In the genomic region with DNA sequence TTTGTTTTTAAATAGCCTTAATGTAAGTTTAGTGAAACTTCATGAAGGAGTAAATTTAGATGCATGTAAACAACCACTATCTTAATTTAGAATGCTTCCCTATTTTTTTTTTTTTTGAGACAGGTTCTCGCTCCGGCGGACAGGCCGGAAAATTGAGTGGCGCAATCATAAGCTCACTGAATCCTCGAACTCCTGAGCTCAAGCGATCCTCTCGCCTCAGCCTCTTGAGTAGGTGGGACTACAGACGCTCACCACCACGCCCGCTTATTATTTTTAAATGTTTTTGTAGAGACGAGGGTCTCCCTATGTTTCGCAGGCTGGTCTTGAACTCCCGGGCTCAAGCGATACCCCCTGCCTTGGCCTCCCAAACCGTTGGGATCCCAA, we compare ENCODE assay signal across 12 cellular contexts. TPM values are rescaled to one million over a fixed set of nuclear protein-coding genes. Genes with fewer than 3 reads are reported as not detected.
A peak's percentile ranks its signal among the peaks of the same experiment; 100 is the strongest.
DNase-seq lines count a peak whose midpoint lies in the region; ATAC-seq lines count a peak whose summit lies in the region.
"Had no signal": no experiment of that assay in that cellular context is flagged by ENCODE, and none has a peak within 500 bp of the region (broad histone marks: within the 10 kb centered on the region; RNA-seq: fewer than 3 reads in every experiment).

No MANE protein-coding gene starts in this region.

- H3K9ac ChIP-seq in BLaER1 (no peak overlapping the region), GM23248 (no peak overlapping the region)

- DNase-seq in GM23248 (no peak), T-helper 17 cell (no peak), immature natural killer cell (no peak), germinal center (ENCODE audit: low spot score) (no peak), DMS153 (lab: John Stamatoyannopoulos, UW) (no peak), NCI-H2081 treated with DMSO at 0.1 percent for 48 hours (lab: John Stamatoyannopoulos, UW) (no peak)
- DNase-seq: brain microvascular endothelial cell; Calu3; stimulated activated CD4-positive, alpha-beta T cell treated with anti-CD3 and anti-CD28 coated beads, Interleukin-15, amount 100 ng/mL, for 24 hours had no signal

- H3K4me1 ChIP-seq in BLaER1 (peaks cover 29% of the 10 kb centered on the region), GM23248 (ENCODE audit: insufficient read depth) (0 out of 2 replicates have a peak, but pooled peaks cover 4% of the 10 kb centered on the region)

- no peak overlapping the region for H2AFZ ChIP-seq in GM23248

- H3K36me3 ChIP-seq in BLaER1 (peaks cover 8% of the 10 kb centered on the region), GM23248 (ENCODE audit: low read depth) (peaks cover 9% of the 10 kb centered on the region; the same call in 1 of the 2 replicates)
- H3K36me3 ChIP-seq: brain microvascular endothelial cell had no signal

- H3K79me2 ChIP-seq in GM23248 (ENCODE audit: insufficient read depth), result peaks cover 42% of the 10 kb centered on the region

- no peaks in the 10 kb centered on the region for H3K27me3 ChIP-seq in BLaER1
- no peaks in the 10 kb centered on the region for H3K27me3 ChIP-seq in GM23248 (replicated peaks; ENCODE audit: insufficient read depth)
- H3K27me3 ChIP-seq: brain microvascular endothelial cell had no signal

- H3K9me2 ChIP-seq in GM23248 (ENCODE audit: insufficient read depth), result no peaks in the 10 kb centered on the region

- H3K36me3 Mint-ChIP-seq in T-helper 17 cell (ENCODE audit: low read depth) (no peaks in the 10 kb centered on the region), immature natural killer cell (peaks cover 0 to under 1% (median 0%) of the 10 kb centered on the region in 3 donors)

- 92 to 95% methylated on average over 15 to 16 of the region's 16 CpGs for WGBS in GM23248 (ENCODE audit: low coverage in 1 of 2, low lambda C conversion rate in 2 of 2, missing lambda C conversion rate in 2 of 2), 2 experiments

- no peak overlapping the region for H3K27ac ChIP-seq in BLaER1
- no peak overlapping the region for H3K27ac ChIP-seq in GM23248
- H3K27ac ChIP-seq: brain microvascular endothelial cell had no signal

- peak overlapping the region; percentile 92 for H3K4me2 ChIP-seq in BLaER1
- peak overlapping the region; percentile 59 for H3K4me2 ChIP-seq in GM23248 (ENCODE audit: unreplicated experiment)

- H3K27me3 Mint-ChIP-seq in T-helper 17 cell (no peaks in the 10 kb centered on the region), immature natural killer cell (ENCODE audit: low read depth in 3 of 3) (peaks cover 4 to 14% (median 14%) of the 10 kb centered on the region in 3 donors)

- H4K20me1 ChIP-seq in BLaER1 (no peaks in the 10 kb centered on the region), GM23248 (ENCODE audit: insufficient read depth) (no peaks in the 10 kb centered on the region)

- H3F3A ChIP-seq in GM23248 (ENCODE audit: insufficient read depth), result 0 out of 2 replicates have a peak, but pooled peaks cover 3% of the 10 kb centered on the region

- ATAC-seq in T-helper 17 cell, result no peak
- ATAC-seq in HG03095 (IDR thresholded peaks at IDR 0.05; ENCODE audit: unreplicated experiment), result no peak
- ATAC-seq: Right ventricle myocardium inferior had no signal

- H3K4me1 Mint-ChIP-seq in T-helper 17 cell (peaks cover 30% of the 10 kb centered on the region), immature natural killer cell (peaks cover 36 to 51% of the 10 kb centered on the region in 2 donors)

- H3K9me3 ChIP-seq in BLaER1 (peaks cover 7% of the 10 kb centered on the region), GM23248 (ENCODE audit: low read depth) (no peaks in the 10 kb centered on the region), T-helper 17 cell (ENCODE audit: control insufficient read depth, low read length, poor library complexity, severe bottlenecking) (no peaks in the 10 kb centered on the region)

- H3K27ac Mint-ChIP-seq in T-helper 17 cell (no peak overlapping the region), immature natural killer cell (peak overlapping the region in 5 of 6 donors; percentile 27 to 93 (median 42))

- in situ Hi-C loops in GM23248 (cut with MboI), result no loop called here

- no peaks in the 10 kb centered on the region for H3K9me3 Mint-ChIP-seq in immature natural killer cell

- H3K4me3 Mint-ChIP-seq in T-helper 17 cell (peak overlapping the region; percentile 91), immature natural killer cell (peak overlapping the region; percentile 89 to 98 (median 95))

- H3K4me3 ChIP-seq in BLaER1 (no peak overlapping the region), GM23248 (no peak overlapping the region)

RNA-seq across cellular contexts. Expression of a gene that starts 1.6 kb away (rescaled TPM):
- total RNA-seq in GM23248 (2014; rRNA removed; shearing (Covaris generic)), result 21.1 and 22.4 TPM in 2 replicates
- polyA plus RNA-seq in GM23248 (2016; fragmentation: Nextera tagmentation; extraction: Ambion mirVana), result 37.6 and 38.0 TPM in 2 replicates
- 1 to 10 TPM; 3.0 to 4.8 TPM for total RNA-seq in T-helper 17 cell
- 10 to 100 TPM; 24.3 to 30.8 (median 24.5) TPM for polyA plus RNA-seq in immature natural killer cell

RNA-seq across cellular contexts. Expression of a gene that starts 26.7 kb away (rescaled TPM):
- 26.0 and 26.7 TPM in 2 replicates for total RNA-seq in GM23248 (2014; rRNA removed; shearing (Covaris generic))
- polyA plus RNA-seq in GM23248 (2016; fragmentation: Nextera tagmentation; extraction: Ambion mirVana) (26.4 and 27.7 TPM in 2 replicates), immature natural killer cell (1 to 10 TPM; 1.2 to 4.2 (median 1.7) TPM)
- total RNA-seq in T-helper 17 cell, result under 1 TPM; 0.22 to 0.37 TPM

RNA-seq across cellular contexts. Expression of a gene that starts 26.9 kb away (rescaled TPM):
- total RNA-seq in GM23248 (2014; rRNA removed; shearing (Covaris generic)), result 24.1 and 35.7 TPM in 2 replicates
- polyA plus RNA-seq in GM23248 (2016; fragmentation: Nextera tagmentation; extraction: Ambion mirVana) (22.9 and 25.8 TPM in 2 replicates), immature natural killer cell (10 to 100 TPM; 13.3 to 20.1 (median 13.6) TPM)
- total RNA-seq in T-helper 17 cell, result 10 to 100 TPM in 1 of 2 donors, 1 to 10 TPM in 1; 9.9 to 10.7 TPM

Comparison
In these comparisons a context has a peak if more than half of its experiments do, and no peak if none do; other contexts are left out.
1. RNA of a gene that starts 26.7 kb away (total RNA-seq): 26.0 to 26.7 TPM in GM23248; 0.22 to 0.37 TPM in T-helper 17 cell; every median in the first group is over 10 times any median in the second.